In genomic region chr3:100209948-100210776, GRCh38 we compare ENCODE assay signal across 9 cellular contexts. TPM values are rescaled to one million over a fixed set of nuclear protein-coding genes. Genes with fewer than 3 reads are reported as not detected.
A peak's percentile ranks its signal among the peaks of the same experiment; 100 is the strongest.
DNase-seq lines count a peak whose midpoint lies in the region; ATAC-seq and TF ChIP-seq lines count a peak whose summit lies in the region.
"Had no signal": no experiment of that assay in that cellular context is flagged by ENCODE, and none has a peak within 500 bp of the region (broad histone marks: within the 10 kb centered on the region; RNA-seq: fewer than 3 reads in every experiment).

No MANE protein-coding gene starts in this region.

- H4K8ac ChIP-seq in trophoblast cell (ENCODE audit: low read depth, low read length), result no peak overlapping the region

- H3K9ac ChIP-seq in stomach smooth muscle (ENCODE audit: low read length in 2 of 2) (peak overlapping the region in 1 of 2 donors; percentile 17), trophoblast cell (ENCODE audit: low read length) (no peak overlapping the region)

- no peaks in the 10 kb centered on the region for H3K36me3 ChIP-seq in GM23338 (ENCODE audit: insufficient read depth)
- no peaks in the 10 kb centered on the region for H3K36me3 ChIP-seq in stomach smooth muscle (ENCODE audit: control insufficient read depth in 2 of 2, insufficient read depth in 2 of 2, low read length in 2 of 2)
- H3K36me3 ChIP-seq in trophoblast cell (ENCODE audit: control insufficient read depth in 1 of 2, insufficient read depth in 2 of 2, low read length in 2 of 2), result no peaks in the 10 kb centered on the region
- H3K36me3 ChIP-seq: neutrophil had no signal

- H3K27me3 ChIP-seq in GM23338 (ENCODE audit: insufficient read depth) (no peaks in the 10 kb centered on the region), stomach smooth muscle (ENCODE audit: control insufficient read depth in 1 of 2, insufficient read depth in 2 of 2, low read length in 2 of 2) (no peaks in the 10 kb centered on the region), trophoblast cell (ENCODE audit: insufficient read depth, low read length) (no peaks in the 10 kb centered on the region)
- H3K27me3 ChIP-seq: neutrophil had no signal

- no peak overlapping the region for H4K12ac ChIP-seq in trophoblast cell (ENCODE audit: low read depth, low read length)

- intact Hi-C loops in Right ventricle myocardium superior (cut with DNase I), result no loop called here

- no peaks in the 10 kb centered on the region for H3K36me3 Mint-ChIP-seq in GM23338 (ENCODE audit: low read depth)

- H3K9me3 ChIP-seq in stomach smooth muscle (ENCODE audit: control insufficient read depth in 2 of 2, low read length in 2 of 2), result no peaks in the 10 kb centered on the region
- H3K9me3 ChIP-seq in trophoblast cell (ENCODE audit: insufficient read depth, low read depth, low read length), result no peaks in the 10 kb centered on the region
- H3K9me3 ChIP-seq: neutrophil had no signal

- H2BK5ac ChIP-seq in trophoblast cell (ENCODE audit: low read depth, low read length, poor library complexity), result no peak overlapping the region

- H3K4me1 ChIP-seq in GM23338 (ENCODE audit: insufficient read depth) (peaks cover 25% of the 10 kb centered on the region), stomach smooth muscle (ENCODE audit: control insufficient read depth, insufficient read depth, low read length) (peaks cover 14% of the 10 kb centered on the region), trophoblast cell (ENCODE audit: control insufficient read depth in 1 of 2, insufficient read depth in 2 of 2, low read length in 2 of 2) (no peaks in the 10 kb centered on the region)

- ATAC-seq in GM18517 (IDR thresholded peaks at IDR 0.05; ENCODE audit: unreplicated experiment) (peak; percentile 97), GM23338 (peak; percentile 32), Right ventricle myocardium superior (ENCODE audit: poor library complexity) (peak; percentile 61)

- H4K91ac ChIP-seq in trophoblast cell (ENCODE audit: low read depth, low read length), result no peak overlapping the region

- peak overlapping the region; percentile 91 for H3K27ac Mint-ChIP-seq in GM23338

- no peaks in the 10 kb centered on the region for H3K79me1 ChIP-seq in trophoblast cell (ENCODE audit: low read length)

- no peak overlapping the region for H3K18ac ChIP-seq in trophoblast cell (ENCODE audit: low read length)

- H3K4me1 Mint-ChIP-seq in GM23338, result peaks cover 28% of the 10 kb centered on the region

- H3K4me2 ChIP-seq in GM23338 (peak overlapping the region; percentile 52), trophoblast cell (ENCODE audit: low read length) (no peak overlapping the region)

- peak overlapping the region; percentile 68 for H3K27ac ChIP-seq in GM23338 (ENCODE audit: low read depth)
- H3K27ac ChIP-seq in stomach smooth muscle (ENCODE audit: low read length), result peak overlapping the region; percentile 85
- no peak overlapping the region for H3K27ac ChIP-seq in trophoblast cell (ENCODE audit: low read depth, low read length)
- H3K27ac ChIP-seq: neutrophil had no signal

- no CpG with 5 or more reads among the region's 2 CpGs for WGBS in trophoblast cell (ENCODE audit: extremely low coverage, insufficient coverage, insufficient read length)

- 0 out of 2 replicates have a peak, but pooled peaks cover 4% of the 10 kb centered on the region for H3F3A ChIP-seq in GM23338 (replicated peaks; ENCODE audit: low read depth)

- no peak overlapping the region for H2AK5ac ChIP-seq in trophoblast cell (ENCODE audit: low read length)

- H3K23ac ChIP-seq in trophoblast cell (ENCODE audit: low read length), result no peak overlapping the region

- no peak overlapping the region for H3K4me3 ChIP-seq in GM23338
- H3K4me3 ChIP-seq in stomach smooth muscle (ENCODE audit: low read length in 2 of 2), result peak overlapping the region in 1 of 2 donors; percentile 52
- H3K4me3 ChIP-seq in trophoblast cell (ENCODE audit: low read depth, low read length), result no peak overlapping the region

- peak overlapping the region; percentile 12; the same call in 2 of the 3 replicates for H3K4me3 Mint-ChIP-seq in GM23338

- no peak overlapping the region for H2BK12ac ChIP-seq in trophoblast cell (ENCODE audit: low read length)

- H2AFZ ChIP-seq in GM23338 (no peak overlapping the region), trophoblast cell (ENCODE audit: insufficient read depth, low read length, poor library complexity) (no peak overlapping the region)

- DNase-seq in GM23338 (ENCODE audit: low spot score) (no peak), NCI-H2029 treated with DMSO at 0.1 percent for 48 hours (lab: John Stamatoyannopoulos, UW) (peak; percentile 51), Right ventricle myocardium superior (no peak), trophoblast cell (no peak), SK-N-DZ (ENCODE audit: low spot score) (no peak)
- DNase-seq in stimulated activated CD4-positive, alpha-beta T cell treated with anti-CD3 and anti-CD28 coated beads, Interleukin-4, amount 100 ng/mL, for 24 hours, result no peak

- no peak overlapping the region for H3K4ac ChIP-seq in trophoblast cell (ENCODE audit: low read depth, low read length)

- H3K27me3 Mint-ChIP-seq in GM23338 (ENCODE audit: insufficient read depth, low read depth, poor library complexity), result peaks cover 6% of the 10 kb centered on the region

- H2BK120ac ChIP-seq in trophoblast cell (ENCODE audit: insufficient read depth, low read length, poor library complexity), result no peak overlapping the region

- no peaks in the 10 kb centered on the region; the same call in 2 of the 3 replicates for H3K9me3 Mint-ChIP-seq in GM23338

- H4K20me1 ChIP-seq in GM23338 (replicated peaks; ENCODE audit: insufficient read depth), result no peaks in the 10 kb centered on the region

- H3K79me2 ChIP-seq in GM23338 (replicated peaks; ENCODE audit: insufficient read depth), result no peaks in the 10 kb centered on the region
- H3K79me2 ChIP-seq in trophoblast cell (ENCODE audit: control insufficient read depth, insufficient read depth, low read length, poor library complexity), result no peaks in the 10 kb centered on the region

- H3K14ac ChIP-seq in trophoblast cell (ENCODE audit: low read length), result no peak overlapping the region

- TF ChIP-seq CTCF in GM23338 (conservative IDR thresholded peaks at IDR 0.05; ENCODE audit: low read depth in 2 of 2), result no peak

- no peaks in the 10 kb centered on the region for H3K9me2 ChIP-seq in GM23338 (ENCODE audit: insufficient read depth)

TF ChIP-seq in GM23338, 12 proteins besides CTCF, POLR2A, EP300 and RAD21 (continues in another document):
- TF ChIP-seq NANOG (IDR thresholded peaks at IDR 0.05; ENCODE audit: borderline replicate concordance), result no peak

RNA-seq across cellular contexts. Expression of gene TBC1D23, which starts 50.6 kb away (rescaled TPM):
- 34.4 and 46.0 TPM in 2 replicates for total RNA-seq in GM23338 (2014; rRNA removed; shearing (Covaris generic))
- polyA plus RNA-seq in GM23338 (2016; fragmentation: Nextera tagmentation; extraction: Ambion mirVana), result 17.9 and 22.4 TPM in 2 replicates
- total RNA-seq in Right ventricle myocardium superior, result 33.2 TPM
- polyA plus RNA-seq in trophoblast cell (2013), result 21.9 and 23.1 TPM in 2 replicates
- polyA plus RNA-seq in SK-N-DZ (2014; cell fraction: cytosol; rRNA removed), result 44.6 and 47.9 TPM in 2 replicates
- 29.3 and 29.8 TPM in 2 replicates for polyA plus RNA-seq in SK-N-DZ (2014; cell fraction: nucleus; rRNA removed)

Comparison
In these comparisons a context has a peak if more than half of its experiments do, and no peak if none do; other contexts are left out.
1. ATAC-seq: peak in every context shown above with its lines; median percentile 97 in GM18517; 61 in Right ventricle myocardium superior; 32 in GM23338.